Comparison of ENCODE assay signal across 8 cellular contexts in the genomic region with DNA sequence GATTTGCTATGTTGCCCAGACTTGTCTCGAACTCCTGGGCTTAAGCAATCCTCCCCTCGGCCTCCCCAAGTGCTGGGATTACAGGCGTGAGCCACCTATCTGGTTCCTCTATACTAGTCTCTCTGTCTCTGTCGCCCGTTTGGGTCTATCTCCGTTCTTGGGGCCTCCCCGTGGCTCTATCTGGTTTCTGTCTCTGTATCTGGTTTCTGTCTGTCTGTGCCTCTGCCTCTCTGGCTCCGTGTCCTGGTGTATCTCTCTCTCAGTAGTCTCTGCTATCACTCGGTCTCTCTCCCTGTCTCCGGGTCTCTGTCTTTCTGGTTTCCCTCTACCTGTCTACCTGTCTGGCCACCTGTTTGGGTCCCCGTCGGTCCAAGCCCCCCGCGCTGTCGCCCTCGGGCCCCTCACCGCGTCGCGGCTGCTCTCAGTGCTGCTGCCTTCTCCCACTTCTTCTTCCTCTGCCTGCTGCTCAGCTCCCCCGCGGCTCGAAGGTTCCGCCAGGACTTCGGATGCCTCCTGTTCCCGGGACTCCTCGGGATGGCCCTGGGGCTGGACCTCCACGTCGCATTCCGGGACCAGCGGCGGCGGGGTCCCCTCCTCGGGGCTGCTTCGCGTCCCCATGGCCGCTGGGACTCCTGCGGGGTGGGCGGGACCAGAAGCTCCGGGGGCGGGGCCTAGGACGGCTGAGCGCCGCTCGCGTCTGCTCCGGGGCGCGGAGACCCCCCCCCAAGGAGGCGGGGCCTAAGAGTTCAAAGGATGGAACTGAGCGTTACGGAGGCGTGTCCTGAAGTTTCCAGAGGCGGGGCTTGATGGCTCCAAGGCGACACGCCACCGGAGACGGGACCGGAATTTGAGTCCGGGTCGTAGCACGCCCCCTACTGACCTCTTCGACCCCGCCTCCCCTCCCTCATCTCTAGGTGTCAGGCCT. TPM values are rescaled to one million over a fixed set of nuclear protein-coding genes. Genes with fewer than 3 reads are reported as not detected.
A peak's percentile ranks its signal among the peaks of the same experiment; 100 is the strongest.
DNase-seq lines count a peak whose midpoint lies in the region; ATAC-seq and TF ChIP-seq lines count a peak whose summit lies in the region.

No MANE protein-coding gene starts in this region.

- H3K4me3 ChIP-seq in AG10803 (ENCODE audit: low read length) (peak overlapping the region; percentile 87), choroid plexus epithelial cell (ENCODE audit: low read depth, low read length) (peak overlapping the region; percentile 87)

- intact Hi-C loops in left colon (cut with DNase I, micrococcal nuclease) = no loop called here

- TF ChIP-seq CTCF in AG10803 (conservative IDR thresholded peaks at IDR 0.05; ENCODE audit: low read length) (no peak; the same call in 1 of the 2 replicates), choroid plexus epithelial cell (conservative IDR thresholded peaks at IDR 0.05; ENCODE audit: low read depth, low read length) (peak; percentile 1)

- DNase-seq in AG10803 (ENCODE audit: low read depth) (peak; percentile 84), NCI-H460 (ENCODE audit: extremely low read depth, low read depth) (peak; percentile 87), choroid plexus epithelial cell (ENCODE audit: low read depth) (peak; percentile 86), left colon (peak; percentile 98 to 100)
- peak; percentile 96 for DNase-seq in activated CD4-positive, alpha-beta T cell treated with anti-CD3 and anti-CD28 coated beads for 1 hour
- peak; percentile 100 for DNase-seq in stimulated activated CD4-positive, alpha-beta T cell treated with anti-CD3 and anti-CD28 coated beads, Interleukin-1b, Interleukin-23, amount 100 ng/mL, for 4 hours (ENCODE audit: low read depth in 2 of 2)

- peak; percentile 85 for ATAC-seq in GM19023 (IDR thresholded peaks at IDR 0.05; ENCODE audit: unreplicated experiment)
- peak; percentile 77 for ATAC-seq in HG03196 (IDR thresholded peaks at IDR 0.05; ENCODE audit: unreplicated experiment)
- peak; percentile 89 for ATAC-seq in left colon

RNA-seq across cellular contexts. Expression of gene PHLDB3, which starts 0.8 kb away (rescaled TPM):
- 11.4 and 14.3 TPM in 2 replicates for total RNA-seq in NCI-H460 (2014; rRNA removed; shearing (Covaris generic))
- polyA plus RNA-seq in NCI-H460 (2014; cell fraction: nucleus; rRNA removed) = 7.7 and 11.8 TPM in 2 replicates
- 10 to 100 TPM in 1 of 2 donors, 1 to 10 TPM in 1; 9.7 to 11.6 TPM for total RNA-seq in left colon

RNA-seq across cellular contexts. Expression of gene ETHE1, which starts 23.2 kb away (rescaled TPM):
- 32.5 and 39.0 TPM in 2 replicates for total RNA-seq in NCI-H460 (2014; rRNA removed; shearing (Covaris generic))
- 29.6 and 48.4 TPM in 2 replicates for polyA plus RNA-seq in NCI-H460 (2014; cell fraction: nucleus; rRNA removed)
- total RNA-seq in left colon = 100 to 1,000 TPM; 480 to 631 TPM

RNA-seq across cellular contexts. Expression of gene ZNF575, which starts 29.2 kb away (rescaled TPM):
- total RNA-seq in NCI-H460 (2014; rRNA removed; shearing (Covaris generic)) = 0.32 and 0.35 TPM in 2 replicates
- polyA plus RNA-seq in NCI-H460 (2014; cell fraction: nucleus; rRNA removed) = not detected in 2 replicates
- 1 to 10 TPM; 6.5 to 7.7 TPM for total RNA-seq in left colon

RNA-seq across cellular contexts. Expression of gene LYPD3, which starts 38.4 kb away (rescaled TPM):
- total RNA-seq in NCI-H460 (2014; rRNA removed; shearing (Covaris generic)) = 0.05 and 0.29 TPM in 2 replicates
- 0.19 TPM in 1 of 2 replicates, not detected in the other for polyA plus RNA-seq in NCI-H460 (2014; cell fraction: nucleus; rRNA removed)
- total RNA-seq in left colon = under 1 TPM; 0.21 to 0.56 TPM

Comparison
In these comparisons a context has a peak if more than half of its experiments do, and no peak if none do; other contexts are left out.
1. Peak in every context shown above with its lines: DNase-seq, ATAC-seq and H3K4me3 ChIP-seq.
2. RNA of gene ETHE1, which starts 23.2 kb away (total RNA-seq): 480 to 631 TPM in left colon; 32.5 to 39.0 TPM in NCI-H460; every median in the first group is over 10 times any median in the second.